ENCODE assay signal across 28 cellular contexts in genomic region chr2:133484106-133484505, GRCh38.
DNase-seq lines count a peak whose midpoint lies in the region; ATAC-seq and TF ChIP-seq lines count a peak whose summit lies in the region.
"Had no signal": no experiment of that assay in that cellular context is flagged by ENCODE, and none has a peak within 500 bp of the region (broad histone marks: within the 10 kb centered on the region; RNA-seq: fewer than 3 reads in every experiment).

No MANE protein-coding gene starts in this region.

- DNase-seq in heart left ventricle = no peak
- DNase-seq in Right ventricle myocardium superior = no peak
- DNase-seq in HT1080 (ENCODE audit: low read depth) = peak; percentile 35
- peak; percentile 82 for DNase-seq in fibroblast of peridontal ligament (ENCODE audit: extremely low read depth)
- DNase-seq in skeletal muscle cell (ENCODE audit: low read depth) = peak; percentile 18
- DNase-seq in RKO (ENCODE audit: low spot score) = no peak
- DNase-seq: activated CD4-positive, alpha-beta T cell treated with anti-CD3 and anti-CD28 coated beads, Interleukin-2, amount 10 ng/mL, durations not matched to agents 7 days and 5 days; activated CD8-positive, alpha-beta memory T cell treated with anti-CD3 and anti-CD28 coated beads, Interleukin-2, amount 10 ng/mL, durations not matched to agents 7 days and 5 days; activated naive CD4-positive, alpha-beta T cell treated with anti-CD3 and anti-CD28 coated beads, Interleukin-2, amount 50 U/mL, for 16 hours; anterior cingulate cortex; Calu3; caudate nucleus; endodermal cell; esophagus squamous epithelium; heart right ventricle; Karpas-422; naive thymus-derived CD8-positive, alpha-beta T cell; NCI-H1048; NCI-H187 treated with DMSO at 0.1 percent for 48 hours; NCI-H69; stimulated activated CD4-positive, alpha-beta T cell treated with anti-CD3 and anti-CD28 coated beads, Interleukin-2, amount 100 ng/mL, for 24 hours; substantia nigra; T-helper 9 cell had no signal

- no peak overlapping the region for H3K27ac ChIP-seq in heart left ventricle
- H3K27ac ChIP-seq: C4-2B, esophagus squamous epithelium, heart right ventricle had no signal

- H3K9me3 ChIP-seq in heart left ventricle = no peaks in the 10 kb centered on the region
- H3K9me3 ChIP-seq: esophagus squamous epithelium, heart right ventricle had no signal

- ATAC-seq in heart left ventricle (peak in 3 of 4 donors; percentile 46 to 70 (median 61)), Right ventricle myocardium superior (ENCODE audit: poor library complexity) (no peak), GM19395 (IDR thresholded peaks at IDR 0.05; ENCODE audit: unreplicated experiment) (no peak), HG03442 (IDR thresholded peaks at IDR 0.05; ENCODE audit: unreplicated experiment) (no peak)
- ATAC-seq: activated CD8-positive, alpha-beta memory T cell treated with anti-CD3 and anti-CD28 coated beads, Interleukin-2, amount 10 ng/mL, durations not matched to agents 7 days and 5 days; GM23338; naive thymus-derived CD8-positive, alpha-beta T cell had no signal

- H3K4me3 ChIP-seq in heart left ventricle (no peak overlapping the region), skeletal muscle cell (ENCODE audit: low read depth, low read length) (no peak overlapping the region)
- H3K4me3 ChIP-seq: esophagus squamous epithelium, GM23338, heart right ventricle, smooth muscle cell had no signal

- 71 to 87% (median 75%) methylated on average over 3 of the region's 3 CpGs for WGBS in heart left ventricle, 4 donors

- no peaks in the 10 kb centered on the region for H3K36me3 ChIP-seq in heart left ventricle
- H3K36me3 ChIP-seq: esophagus squamous epithelium, heart right ventricle had no signal

- no peak for TF ChIP-seq CTCF in heart left ventricle (IDR thresholded peaks at IDR 0.05)

- TF ChIP-seq POLR2A in heart left ventricle (IDR thresholded peaks at IDR 0.05) = no peak

- no peaks in the 10 kb centered on the region for H3K27me3 ChIP-seq in heart left ventricle
- H3K27me3 ChIP-seq: esophagus squamous epithelium, heart right ventricle had no signal

- intact Hi-C loops in heart left ventricle (cut with DNase I) = no loop called here
- intact Hi-C loops in Right ventricle myocardium superior (cut with DNase I) = no loop called here

- peaks cover 0 to 3% (median 0%) of the 10 kb centered on the region in 12 donors for H3K4me1 ChIP-seq in heart left ventricle

Comparison
In these comparisons a context has a peak if more than half of its experiments do, and no peak if none do; other contexts are left out.
1. ATAC-seq: peak in heart left ventricle (3 of 4); none in Right ventricle myocardium superior (single experiment), GM19395 (single experiment) and HG03442 (single experiment).
2. DNase-seq: peak in HT1080 (single experiment), fibroblast of peridontal ligament (single experiment) and skeletal muscle cell (single experiment); none in heart left ventricle (0 of 5), Right ventricle myocardium superior (single experiment) and RKO (single experiment).